ENCODE assay signal across 8 cellular contexts in genomic region chr6:116570856-116571682, GRCh38. TPM values are rescaled to one million over a fixed set of nuclear protein-coding genes. Genes with fewer than 3 reads are reported as not detected.
DNase-seq lines count a peak whose midpoint lies in the region; ATAC-seq and TF ChIP-seq lines count a peak whose summit lies in the region.

TSS of gene RWDD1 (plus strand) at chr6:116571504. CDS start at chr6:116571583, 79 bp downstream.

- H3K4ac ChIP-seq in trophoblast cell (ENCODE audit: low read depth, low read length): peak within 1 kb of the TSS; percentile 37

- in situ Hi-C loops in transverse colon (cut with MboI; ENCODE audit: low pct_ligation_motif_present in 1 of 4, low pct_unique_long_range_greater_than_20kb in 1 of 4, low sequenced_read_pairs in 3 of 4): no loop called here

- H3K4me1 ChIP-seq in adipocyte (ENCODE audit: control insufficient read depth, insufficient read depth, low read length) (peaks cover 25% of the 10 kb centered on the region), cardiac muscle cell (ENCODE audit: low read depth) (peaks cover 10% of the 10 kb centered on the region), trophoblast cell (ENCODE audit: control insufficient read depth in 1 of 2, insufficient read depth in 2 of 2, low read length in 2 of 2) (peaks cover 2% of the 10 kb centered on the region in 2 experiments), transverse colon (peaks cover 11 to 26% (median 18%) of the 10 kb centered on the region in 4 donors)

- H3K4me3 ChIP-seq in GM12875 (ENCODE audit: low read depth, low read length): peak within 1 kb of the TSS; percentile 69
- peak within 1 kb of the TSS; percentile 98 for H3K4me3 ChIP-seq in adipocyte (ENCODE audit: low read length)
- peak within 1 kb of the TSS; percentile 61 for H3K4me3 ChIP-seq in cardiac muscle cell
- peak within 1 kb of the TSS; percentile 95 for H3K4me3 ChIP-seq in trophoblast cell (ENCODE audit: low read depth, low read length)
- peak within 1 kb of the TSS; percentile 74 to 89 (median 81) for H3K4me3 ChIP-seq in transverse colon

- peaks cover 9% of the 10 kb centered on the region for H3K79me2 ChIP-seq in trophoblast cell (ENCODE audit: control insufficient read depth, insufficient read depth, low read length, poor library complexity)

- H3K9me3 ChIP-seq in adipocyte (ENCODE audit: control insufficient read depth, low read length) (no peaks in the 10 kb centered on the region), cardiac muscle cell (ENCODE audit: low read depth) (no peaks in the 10 kb centered on the region), trophoblast cell (ENCODE audit: insufficient read depth, low read depth, low read length) (no peaks in the 10 kb centered on the region), transverse colon (no peaks in the 10 kb centered on the region)

- TF ChIP-seq CTCF in GM12875 (IDR thresholded peaks at IDR 0.05; ENCODE audit: borderline replicate concordance, insufficient read depth, low read depth, low read length) (no peak), cardiac muscle cell (IDR thresholded peaks at IDR 0.05; ENCODE audit: low read depth, low read length) (no peak), transverse colon (IDR thresholded peaks at IDR 0.05) (peak in 3 of 5 experiments; percentile 5 to 42 (median 20))

- peak within 1 kb of the TSS; percentile 75 for H4K91ac ChIP-seq in trophoblast cell (ENCODE audit: low read depth, low read length)

- no peak within 1 kb of the TSS for H2BK12ac ChIP-seq in trophoblast cell (ENCODE audit: low read length)

- no CpG with 5 or more reads among the region's 62 CpGs for WGBS in trophoblast cell (ENCODE audit: extremely low coverage, insufficient coverage, insufficient read length)
- WGBS in transverse colon (ENCODE audit: low coverage in 1 of 2), 2 donors: 0% methylated on average over 18 to 62 of the region's 62 CpGs

- intact Hi-C loops in transverse colon (cut with DNase I; ENCODE audit: low total_unique reads): no loop called here

- H3K4me2 ChIP-seq in trophoblast cell (ENCODE audit: low read length): peak within 1 kb of the TSS; percentile 91

- DNase-seq in NCI-H1436 (lab: John Stamatoyannopoulos, UW): peak; percentile 94
- DNase-seq in T follicular helper cell (ENCODE audit: low read depth): peak; percentile 98
- peak; percentile 100 for DNase-seq in adipocyte (ENCODE audit: low read depth)
- DNase-seq in cardiac muscle cell (ENCODE audit: low read depth in 1 of 2, low spot score in 1 of 2): peak; percentile 99 to 100
- DNase-seq in trophoblast cell: peak; percentile 99 to 100
- peak; percentile 99 for DNase-seq in transverse colon

- peak within 1 kb of the TSS; percentile 99 for H4K8ac ChIP-seq in trophoblast cell (ENCODE audit: low read depth, low read length)

- peak; percentile 95 for ATAC-seq in HG02798 (IDR thresholded peaks at IDR 0.05; ENCODE audit: poor library complexity, unreplicated experiment)

- H3K18ac ChIP-seq in trophoblast cell (ENCODE audit: low read length): peak within 1 kb of the TSS; percentile 94

- H2BK120ac ChIP-seq in trophoblast cell (ENCODE audit: insufficient read depth, low read length, poor library complexity): peak within 1 kb of the TSS; percentile 47

- peak within 1 kb of the TSS; percentile 85 for H2BK5ac ChIP-seq in trophoblast cell (ENCODE audit: low read depth, low read length, poor library complexity)

- H3K27ac ChIP-seq in cardiac muscle cell (peak within 1 kb of the TSS; percentile 86), trophoblast cell (ENCODE audit: low read depth, low read length) (peak within 1 kb of the TSS; percentile 93), transverse colon (peak within 1 kb of the TSS; percentile 93 to 96 (median 94))

- H3K9ac ChIP-seq in adipocyte (ENCODE audit: low read length): peak within 1 kb of the TSS; percentile 97
- H3K9ac ChIP-seq in trophoblast cell (ENCODE audit: low read length): peak within 1 kb of the TSS; percentile 97

- H3K27me3 ChIP-seq in adipocyte (replicated peaks; ENCODE audit: control insufficient read depth, insufficient read depth, low read length): no peaks in the 10 kb centered on the region
- no peaks in the 10 kb centered on the region for H3K27me3 ChIP-seq in cardiac muscle cell
- no peaks in the 10 kb centered on the region for H3K27me3 ChIP-seq in trophoblast cell (ENCODE audit: insufficient read depth, low read length)
- no peaks in the 10 kb centered on the region for H3K27me3 ChIP-seq in transverse colon

- peak within 1 kb of the TSS; percentile 83 for H3K14ac ChIP-seq in trophoblast cell (ENCODE audit: low read length)

- H3K79me1 ChIP-seq in trophoblast cell (ENCODE audit: low read length): peaks cover 8% of the 10 kb centered on the region

- no peak for TF ChIP-seq EP300 in transverse colon (IDR thresholded peaks at IDR 0.05; ENCODE audit: low read depth)

- peak within 1 kb of the TSS; percentile 56 for H2AFZ ChIP-seq in trophoblast cell (ENCODE audit: insufficient read depth, low read length, poor library complexity)

- no peak within 1 kb of the TSS for H3K23ac ChIP-seq in trophoblast cell (ENCODE audit: low read length)

- H3K36me3 ChIP-seq in adipocyte (ENCODE audit: control insufficient read depth, insufficient read depth, low read length, severe bottlenecking): peaks cover 13% of the 10 kb centered on the region
- H3K36me3 ChIP-seq in cardiac muscle cell: peaks cover 3% of the 10 kb centered on the region
- H3K36me3 ChIP-seq in trophoblast cell (ENCODE audit: control insufficient read depth in 1 of 2, insufficient read depth in 2 of 2, low read length in 2 of 2): peaks cover 3 to 4% of the 10 kb centered on the region in 2 experiments
- H3K36me3 ChIP-seq in transverse colon: peaks cover 0 to 3% (median 0%) of the 10 kb centered on the region in 4 donors

- peak; percentile 78 for TF ChIP-seq POLR2A in transverse colon (IDR thresholded peaks at IDR 0.05)

- no peak within 1 kb of the TSS for H2AK5ac ChIP-seq in trophoblast cell (ENCODE audit: low read length)

- H4K12ac ChIP-seq in trophoblast cell (ENCODE audit: low read depth, low read length): peak within 1 kb of the TSS; percentile 83

RNA-seq across cellular contexts. Expression of gene RWDD1, which starts in this region (rescaled TPM):
- total RNA-seq in cardiac muscle cell (34.1 and 37.2 TPM in 2 replicates), transverse colon (10 to 100 TPM; 16.7 to 37.2 (median 30.3) TPM)
- polyA plus RNA-seq in cardiac muscle cell: 70.0 and 70.7 TPM in 2 replicates
- 80.6 and 86.1 TPM in 2 replicates for polyA plus RNA-seq in trophoblast cell (2013)

Comparison
In these comparisons a context has a peak if more than half of its experiments do, and no peak if none do; other contexts are left out.
1. Peak in every context shown above with its lines: DNase-seq, ATAC-seq, H3K4me3 ChIP-seq and H3K27ac ChIP-seq.
2. CTCF ChIP-seq: peak in transverse colon (3 of 5); none in GM12875 (single experiment) and cardiac muscle cell (single experiment).